ENCODE assay signal across 8 cellular contexts in genomic region chr11:70398834-70399680, GRCh38. TPM values are rescaled to one million over a fixed set of nuclear protein-coding genes. Genes with fewer than 3 reads are reported as not detected.
A peak's percentile ranks its signal among the peaks of the same experiment; 100 is the strongest.
DNase-seq lines count a peak whose midpoint lies in the region; ATAC-seq and TF ChIP-seq lines count a peak whose summit lies in the region.

No MANE protein-coding gene starts in this region.

- in situ Hi-C loops in IMR-90 (cut with MboI; ENCODE audit: low sequenced_read_pairs): no loop called here

- H3K4ac ChIP-seq in IMR-90 (ENCODE audit: low read depth, low read length): peak overlapping the region; percentile 97
- peak overlapping the region; percentile 99 for H3K4ac ChIP-seq in mesendoderm (ENCODE audit: low read depth, low read length)

- whole genome bisulfite sequencing in IMR-90 (ENCODE audit: extremely low coverage in 2 of 2, insufficient read length in 1 of 2), 2 experiments: 3% methylated on average over 21 of the region's 42 CpGs; no CpG with 5 or more reads in 1 of the 2 experiments
- no CpG with 5 or more reads among the region's 42 CpGs for WGBS in mesendoderm (ENCODE audit: extremely low coverage, insufficient coverage, low lambda C conversion rate)

- H4K91ac ChIP-seq in IMR-90 (ENCODE audit: insufficient read depth, low read depth, low read length): peak overlapping the region; percentile 83

- H3K23ac ChIP-seq in IMR-90 (ENCODE audit: low read depth, low read length) (peak overlapping the region; percentile 94), mesendoderm (ENCODE audit: low read length) (no peak overlapping the region)

- H3K79me1 ChIP-seq in IMR-90 (ENCODE audit: low read depth in 1 of 2, low read length in 2 of 2) (peaks cover 3 to 53% of the 10 kb centered on the region in 2 experiments), mesendoderm (ENCODE audit: low read length) (peaks cover 27% of the 10 kb centered on the region)

- no peak for TF ChIP-seq RAD21 in IMR-90 (IDR thresholded peaks at IDR 0.05; ENCODE audit: low read length)

- DNase-seq in AG09309 (ENCODE audit: low read depth) (no peak), IMR-90 (no peak), cardiac fibroblast (ENCODE audit: low read depth in 2 of 2) (no peak), mesendoderm (no peak), uterus (peak; percentile 33 to 37), NCI-H510A (lab: John Stamatoyannopoulos, UW) (no peak), HEK293T (ENCODE audit: extremely low spot score) (no peak)

- H3K27me3 ChIP-seq in IMR-90 (ENCODE audit: control insufficient read depth, insufficient read depth, low read length): no peaks in the 10 kb centered on the region
- no peaks in the 10 kb centered on the region for H3K27me3 ChIP-seq in mesendoderm (ENCODE audit: insufficient read depth, low read length, poor library complexity)
- H3K27me3 ChIP-seq in uterus: no peaks in the 10 kb centered on the region

- TF ChIP-seq POLR2A in IMR-90 (IDR thresholded peaks at IDR 0.05; ENCODE audit: low read depth, low read length): no peak
- no peak for TF ChIP-seq POLR2A in uterus (IDR thresholded peaks at IDR 0.05)

- H2AK9ac ChIP-seq in IMR-90 (replicated peaks; ENCODE audit: low read depth, low read length, poor library complexity): peak overlapping the region; percentile 94

- H3K27ac ChIP-seq in IMR-90 (ENCODE audit: insufficient read depth, low read length) (peak overlapping the region; percentile 99), mesendoderm (ENCODE audit: low read depth, low read length) (no peak overlapping the region), uterus (peak overlapping the region; percentile 87 to 96)

- no peak overlapping the region for H2BK20ac ChIP-seq in IMR-90 (ENCODE audit: low read depth, low read length)

- BruUV-seq in IMR-90 (replicated peaks; lab: Mats Ljungman, UMichigan): no TSS peak

- intact Hi-C loops in IMR-90 (cut with micrococcal nuclease) (loop anchor here (5.0 kb wide), 2 partner anchors 127 to 197 kb away; partner anchors contain the start of genes FADD and PPFIA1), uterus (cut with DNase I; ENCODE audit: low total_unique reads) (no loop called here)

- ATAC-seq in IMR-90 (ENCODE audit: low read depth) (0 out of 2 replicates have a peak, but pooled peaks have one; percentile 0), HG02885 (IDR thresholded peaks at IDR 0.05; ENCODE audit: poor library complexity, unreplicated experiment) (no peak)

- H4K5ac ChIP-seq in IMR-90 (ENCODE audit: low read depth, low read length): peak overlapping the region; percentile 76
- H4K5ac ChIP-seq in mesendoderm (ENCODE audit: low read length): no peak overlapping the region

- peaks cover 54% of the 10 kb centered on the region for H3K79me2 ChIP-seq in mesendoderm (ENCODE audit: control insufficient read depth, insufficient read depth, low read length)

- TF ChIP-seq CTCF in AG09309 (IDR thresholded peaks at IDR 0.05; ENCODE audit: control insufficient read depth, insufficient read depth, low read depth, low read length, missing control alignments) (no peak), IMR-90 (conservative IDR thresholded peaks at IDR 0.05; ENCODE audit: low read depth, low read length) (no peak), cardiac fibroblast (IDR thresholded peaks at IDR 0.05; ENCODE audit: low read depth, low read length) (no peak), uterus (IDR thresholded peaks at IDR 0.05) (no peak)

- H3K4me2 ChIP-seq in IMR-90 (ENCODE audit: low read depth, low read length): peak overlapping the region; percentile 98
- H3K4me2 ChIP-seq in mesendoderm (ENCODE audit: low read length): peak overlapping the region; percentile 81

- CTCF ChIA-PET in IMR-90 (lab: Yijun Ruan, JAX): interaction anchor here (0.6 to 1.4 kb wide), 3 partner anchors 17 to 1025 kb away, joined by 3 to 6 read pairs (median 5); no protein-coding TSS in a partner anchor
- CTCF ChIA-PET in HEK293T (lab: Yijun Ruan, JAX): no interaction called here

- H2AFZ ChIP-seq in IMR-90 (replicated peaks; ENCODE audit: low read length, poor library complexity): peak overlapping the region; percentile 81

- peaks cover 15% of the 10 kb centered on the region for H3K4me1 ChIP-seq in IMR-90 (ENCODE audit: control insufficient read depth, insufficient read depth, low read length)
- peaks cover 8% of the 10 kb centered on the region for H3K4me1 ChIP-seq in mesendoderm (ENCODE audit: control insufficient read depth, low read depth, low read length)
- peaks cover 0 to 12% of the 10 kb centered on the region in 2 donors for H3K4me1 ChIP-seq in uterus

- H4K8ac ChIP-seq in IMR-90 (ENCODE audit: low read depth in 2 of 2, low read length in 2 of 2): peak overlapping the region; percentile 34 to 76
- peak overlapping the region; percentile 87 for H4K8ac ChIP-seq in mesendoderm (ENCODE audit: low read depth, low read length)

- peak overlapping the region; percentile 81 for H2AK5ac ChIP-seq in IMR-90 (ENCODE audit: low read depth, low read length)
- no peak overlapping the region for H2AK5ac ChIP-seq in mesendoderm (ENCODE audit: low read length)

- H3K18ac ChIP-seq in IMR-90 (ENCODE audit: low read depth, low read length) (peak overlapping the region; percentile 71), mesendoderm (ENCODE audit: low read length) (peak overlapping the region; percentile 99)

- peak overlapping the region; percentile 82 for H3K9ac ChIP-seq in IMR-90 (ENCODE audit: low read depth, low read length)
- H3K9ac ChIP-seq in mesendoderm (ENCODE audit: low read length): peak overlapping the region; percentile 95

- H3K4me3 ChIP-seq in AG09309 (ENCODE audit: control insufficient read depth, low read depth, low read length) (peak overlapping the region; percentile 98), IMR-90 (ENCODE audit: insufficient read depth, low read depth, low read length) (peak overlapping the region; percentile 81), cardiac fibroblast (replicated peaks in 1 of 2; ENCODE audit: low read depth in 2 of 2, low read length in 2 of 2) (peak overlapping the region; percentile 86 to 94), mesendoderm (ENCODE audit: low read length) (peak overlapping the region; percentile 89), uterus (peak overlapping the region; percentile 63 to 75)

- peak overlapping the region; percentile 64 for H2BK120ac ChIP-seq in IMR-90 (ENCODE audit: low read depth, low read length)
- peak overlapping the region; percentile 69 for H2BK120ac ChIP-seq in mesendoderm (ENCODE audit: low read depth, low read length)

- H3K36me3 ChIP-seq in IMR-90 (ENCODE audit: control insufficient read depth, insufficient read depth, low read length) (peaks cover 18% of the 10 kb centered on the region), mesendoderm (ENCODE audit: control insufficient read depth, insufficient read depth, low read length) (peaks cover 2% of the 10 kb centered on the region), uterus (no peaks in the 10 kb centered on the region)

- H3K9me3 ChIP-seq in IMR-90 (ENCODE audit: control insufficient read depth, insufficient read depth, low read length) (no peaks in the 10 kb centered on the region), uterus (no peaks in the 10 kb centered on the region)

- peaks cover 20% of the 10 kb centered on the region for H3K9me1 ChIP-seq in IMR-90 (ENCODE audit: insufficient read depth, low read length)

- H2BK5ac ChIP-seq in IMR-90 (ENCODE audit: low read depth, low read length, poor library complexity, severe bottlenecking): peak overlapping the region; percentile 99
- no peak overlapping the region for H2BK5ac ChIP-seq in mesendoderm (ENCODE audit: low read length)

- H2BK15ac ChIP-seq in IMR-90 (ENCODE audit: low read depth, low read length) (no peak overlapping the region), mesendoderm (replicated peaks; ENCODE audit: low read depth) (no peak overlapping the region)

- dilution Hi-C loops in IMR-90 (cut with HindIII; ENCODE audit: low sequenced_read_pairs, unreplicated experiment): no loop called here

- peak overlapping the region; percentile 96 for H3K14ac ChIP-seq in IMR-90 (replicated peaks; ENCODE audit: low read depth, low read length)

- H3K56ac ChIP-seq in IMR-90 (ENCODE audit: extremely low read depth, insufficient read depth, low read length) (peak overlapping the region; percentile 92), mesendoderm (ENCODE audit: low read length) (peak overlapping the region; percentile 95)

- H4K20me1 ChIP-seq in IMR-90 (ENCODE audit: insufficient read depth, low read length): peaks cover 52% of the 10 kb centered on the region

- POLR2A ChIA-PET in IMR-90 (lab: Charles Lee; ENCODE audit: unreplicated experiment) (no interaction called here), HEK293T (lab: Yijun Ruan, JAX) (interaction anchor here (0.5 to 1.5 kb wide), 8 partner anchors 9 to 28 kb away, joined by 3 to 5 read pairs (median 3); no protein-coding TSS in a partner anchor)

TF ChIP-seq in IMR-90, 13 proteins besides CTCF, POLR2A, EP300 and RAD21 (continues in another document):
- TF ChIP-seq MAFK (IDR thresholded peaks at IDR 0.05; ENCODE audit: low read depth, low read length) (no peak), ELK1 (IDR thresholded peaks at IDR 0.05; ENCODE audit: borderline replicate concordance, low read depth, low read length) (no peak)

TF ChIP-seq in HEK293T, 16 proteins besides CTCF, POLR2A, EP300 and RAD21 (continues in another document):
- TF ChIP-seq TARDBP (IDR thresholded peaks at IDR 0.05): no peak
- TF ChIP-seq CTBP1 (IDR thresholded peaks at IDR 0.05; ENCODE audit: borderline replicate concordance): no peak
- TF ChIP-seq BHLHE40 (IDR thresholded peaks at IDR 0.05; ENCODE audit: borderline replicate concordance): no peak
- TF ChIP-seq SUZ12 (IDR thresholded peaks at IDR 0.05): no peak
- no peak for TF ChIP-seq FOXA1 (IDR thresholded peaks at IDR 0.05)
- TF ChIP-seq ARNT (IDR thresholded peaks at IDR 0.05): no peak
- no peak for TF ChIP-seq ZNF384 (IDR thresholded peaks at IDR 0.05)
- TF ChIP-seq L3MBTL2 (conservative IDR thresholded peaks at IDR 0.05): no peak
- TF ChIP-seq NFRKB (IDR thresholded peaks at IDR 0.05): no peak
- no peak for TF ChIP-seq SP1 (IDR thresholded peaks at IDR 0.05)
- no peak for TF ChIP-seq PKNOX1 (IDR thresholded peaks at IDR 0.05)
- no peak for TF ChIP-seq FOXM1 (IDR thresholded peaks at IDR 0.05; ENCODE audit: borderline replicate concordance)

RNA-seq across cellular contexts. Expression of gene CTTN, which starts 0.7 kb away (rescaled TPM):
- total RNA-seq in IMR-90 (2012; rRNA removed): 287 and 341 TPM in 2 replicates
- polyA plus RNA-seq in IMR-90 (2012; rRNA removed): 278 and 296 TPM in 2 replicates
- 121 and 139 TPM in 2 replicates for polyA plus RNA-seq in IMR-90 (2012; cell fraction: cytosol; rRNA removed)
- 1,027 and 1,310 TPM in 2 replicates for polyA plus RNA-seq in IMR-90 (2012; cell fraction: nucleus; rRNA removed; ENCODE audit: low replicate concordance)
- polyA plus RNA-seq in mesendoderm (2013, experiment 1 of 2): 116 TPM
- 115 TPM for polyA plus RNA-seq in mesendoderm (2013, experiment 2 of 2)
- total RNA-seq in uterus: 100 to 1,000 TPM; 109 to 279 (median 199) TPM

Comparison
In these comparisons a context has a peak if more than half of its experiments do, and no peak if none do; other contexts are left out.
1. DNase-seq: peak in uterus (2 of 2); none in AG09309 (single experiment), IMR-90 (single experiment), cardiac fibroblast (0 of 2), mesendoderm (single experiment), NCI-H510A (single experiment) and HEK293T (single experiment).
2. Peak in every context shown above with its lines, with median percentiles within 50 percentile points of each other: H3K4me3 ChIP-seq.